Comparison of ENCODE assay signal across 12 cellular contexts in the genomic region with DNA sequence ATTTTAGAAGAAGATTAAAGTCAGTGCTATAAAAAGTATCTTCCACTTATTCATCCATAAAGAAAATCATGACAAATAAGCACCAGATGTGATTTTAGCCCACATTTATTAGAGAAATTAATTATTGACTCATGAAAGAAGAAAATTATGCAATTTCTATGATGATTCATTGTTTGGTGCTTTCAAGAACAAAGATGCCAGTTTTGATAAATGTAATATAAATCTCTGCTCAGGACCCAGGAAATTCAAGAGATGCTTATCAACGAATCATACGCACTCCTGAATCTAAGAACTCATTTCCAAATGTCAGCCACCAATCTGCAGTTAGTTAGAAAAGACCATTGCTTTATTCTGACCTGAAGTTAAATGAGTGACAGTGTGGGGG.
DNase-seq lines count a peak whose midpoint lies in the region; ATAC-seq, FAIRE-seq and TF ChIP-seq lines count a peak whose summit lies in the region.
"Had no signal": no experiment of that assay in that cellular context is flagged by ENCODE, and none has a peak within 500 bp of the region (broad histone marks: within the 10 kb centered on the region; RNA-seq: fewer than 3 reads in every experiment).

No MANE protein-coding gene starts in this region.

- no peak for FAIRE-seq in K562 (lab: Jason Lieb, UNC)

- peak overlapping the region; percentile 71; the same call in 1 of the 2 replicates for H2AFZ ChIP-seq in K562 (ENCODE audit: low read depth, low read length)

- H3K4me2 ChIP-seq in K562 (ENCODE audit: insufficient read depth, low read length) = peak overlapping the region; percentile 55

- POLR2A ChIA-PET in A673 (lab: Charles Lee; ENCODE audit: low non-redundant PET) = no interaction called here
- POLR2A ChIA-PET in K562 (lab: Yijun Ruan, JAX) = interaction anchor here (0.9 kb wide), 1 partner anchor 366 kb away, joined by 3 read pairs; no protein-coding TSS in a partner anchor

- no peak overlapping the region for H3K9ac ChIP-seq in K562 (ENCODE audit: insufficient read depth in 1 of 2, low read depth in 2 of 2, low read length in 2 of 2)

- H3K9me3 ChIP-seq in A673 (ENCODE audit: low read depth, low read length, poor library complexity, severe bottlenecking) (no peaks in the 10 kb centered on the region), K562 (replicated peaks; ENCODE audit: control insufficient read depth, insufficient read depth, low read depth, low read length) (no peaks in the 10 kb centered on the region)

- H3K9me1 ChIP-seq in K562 (ENCODE audit: control insufficient read depth, insufficient read depth, low read length) = no peaks in the 10 kb centered on the region

- ATAC-seq in HG03039 (IDR thresholded peaks at IDR 0.05; ENCODE audit: unreplicated experiment) (peak; percentile 6), K562 (no peak)

- BruUV-seq in A673 (replicated peaks; lab: Mats Ljungman, UMichigan) = no TSS peak
- BruUV-seq in K562 (replicated peaks; lab: Mats Ljungman, UMichigan) = no TSS peak

- H3K79me2 ChIP-seq in K562 (ENCODE audit: control insufficient read depth, insufficient read depth, low read length) = no peaks in the 10 kb centered on the region

- intact Hi-C loops in A673 (cut with micrococcal nuclease; ENCODE audit: unreplicated experiment) = loop anchor here (10.0 kb wide), 2 partner anchors 386 to 436 kb away; no protein-coding TSS in a partner anchor
- intact Hi-C loops in K562 (cut with micrococcal nuclease) = loop anchor here (2.0 kb wide), 1 partner anchor 522 kb away; no protein-coding TSS in a partner anchor

- 19% methylated on average over 2 of the region's 2 CpGs for WGBS in K562 (ENCODE audit: insufficient coverage, low coverage, missing lambda C conversion rate)

- no peak for TF ChIP-seq RAD21 in K562 (CRISPR knock-in tag; conservative IDR thresholded peaks at IDR 0.05 in 1 of 2, IDR thresholded peaks at IDR 0.05 in 1 of 2)

- TF ChIP-seq CTCF in A673 (conservative IDR thresholded peaks at IDR 0.05; ENCODE audit: low read depth, low read length) = no peak
- no peak for TF ChIP-seq CTCF in K562 (IDR thresholded peaks at IDR 0.05 in 2 of 3, conservative IDR thresholded peaks at IDR 0.05 in 1 of 3; ENCODE audit: insufficient read depth in 2 of 3, low read depth in 1 of 3, low read length in 3 of 3)

- TF ChIP-seq POLR2A in K562 (conservative IDR thresholded peaks at IDR 0.05) = no peak
- TF ChIP-seq POLR2A in erythroblast (IDR thresholded peaks at IDR 0.05; ENCODE audit: low read length) = no peak

- H3K27ac ChIP-seq in A673 (ENCODE audit: low read depth, low read length, poor library complexity, severe bottlenecking) (no peak overlapping the region), K562 (ENCODE audit: extremely low read depth, low read depth, low read length) (no peak overlapping the region)
- H3K27ac ChIP-seq: C4-2B had no signal

- no peak for TF ChIP-seq EP300 in K562 (IDR thresholded peaks at IDR 0.05; ENCODE audit: low read length)

- H3K27me3 ChIP-seq in A673 (replicated peaks; ENCODE audit: insufficient read depth, low read depth, low read length, poor library complexity) (no peaks in the 10 kb centered on the region), K562 (ENCODE audit: control insufficient read depth in 2 of 2, insufficient read depth in 2 of 2, low read length in 2 of 2) (no peaks in the 10 kb centered on the region)

- H3K4me1 ChIP-seq in A673 (ENCODE audit: insufficient read depth, low read length, poor library complexity, severe bottlenecking) (peaks cover 36% of the 10 kb centered on the region), K562 (replicated peaks in 1 of 2; ENCODE audit: control insufficient read depth in 2 of 2, insufficient read depth in 2 of 2, low read length in 2 of 2) (peaks cover 2 to 19% of the 10 kb centered on the region in 2 experiments; a peak in 2 of 5 replicates)

- no peaks in the 10 kb centered on the region for H4K20me1 ChIP-seq in K562 (replicated peaks; ENCODE audit: control insufficient read depth, insufficient read depth, low read length)

- in situ Hi-C loops in K562 (cut with MboI) = loop anchor here (10.0 kb wide), 1 partner anchor 526 kb away; no protein-coding TSS in a partner anchor

- H3K36me3 ChIP-seq in A673 (ENCODE audit: insufficient read depth, low read length, poor library complexity, severe bottlenecking) (no peaks in the 10 kb centered on the region), K562 (ENCODE audit: control insufficient read depth, insufficient read depth, low read length) (no peaks in the 10 kb centered on the region)

- H3K4me3 ChIP-seq in A673 (ENCODE audit: low read depth, low read length, poor library complexity, severe bottlenecking) = peak overlapping the region; percentile 11
- no peak overlapping the region for H3K4me3 ChIP-seq in K562

- DNase-seq in A673 (ENCODE audit: low spot score) (no peak), K562 (ENCODE audit: extremely low read depth in 1 of 4, low spot score in 3 of 4) (peak in 1 of 4 experiments; percentile 8), kidney tubule cell (ENCODE audit: low spot score) (peak; percentile 43), NCI-H2029 (lab: John Stamatoyannopoulos, UW) (no peak), epidermal melanocyte (ENCODE audit: insufficient read length, low spot score) (no peak), erythroblast (lab: John Stamatoyannopoulos, UW) (no peak), islet precursor cell (no peak)
- DNase-seq: activated CD4-positive, alpha-beta T cell treated with anti-CD3 and anti-CD28 coated beads for 48 hours; Right ventricle myocardium superior; stimulated activated CD4-positive, alpha-beta T cell treated with anti-CD3 and anti-CD28 coated beads, Interleukin-1b, Interleukin-23, amount 100 ng/mL, for 48 hours had no signal

- CTCF ChIA-PET in A673 (lab: Charles Lee) = interaction anchor here (1.2 kb wide), 1 partner anchor 77 kb away, joined by 7 read pairs; no protein-coding TSS in a partner anchor
- CTCF ChIA-PET in K562 (lab: Yijun Ruan, JAX; ENCODE audit: low intra/inter-chr PET ratio) = interaction anchor here (0.7 to 2.3 kb wide), 6 partner anchors 69 to 523 kb away, joined by 3 to 17 read pairs (median 8); no protein-coding TSS in a partner anchor

TF ChIP-seq in K562, 482 proteins besides CTCF, POLR2A, EP300 and RAD21 (continues in another document):
- TF ChIP-seq RNF2 (IDR thresholded peaks at IDR 0.05) = no peak
